8 cellular contexts compared by ENCODE assay signal in the genomic region with DNA sequence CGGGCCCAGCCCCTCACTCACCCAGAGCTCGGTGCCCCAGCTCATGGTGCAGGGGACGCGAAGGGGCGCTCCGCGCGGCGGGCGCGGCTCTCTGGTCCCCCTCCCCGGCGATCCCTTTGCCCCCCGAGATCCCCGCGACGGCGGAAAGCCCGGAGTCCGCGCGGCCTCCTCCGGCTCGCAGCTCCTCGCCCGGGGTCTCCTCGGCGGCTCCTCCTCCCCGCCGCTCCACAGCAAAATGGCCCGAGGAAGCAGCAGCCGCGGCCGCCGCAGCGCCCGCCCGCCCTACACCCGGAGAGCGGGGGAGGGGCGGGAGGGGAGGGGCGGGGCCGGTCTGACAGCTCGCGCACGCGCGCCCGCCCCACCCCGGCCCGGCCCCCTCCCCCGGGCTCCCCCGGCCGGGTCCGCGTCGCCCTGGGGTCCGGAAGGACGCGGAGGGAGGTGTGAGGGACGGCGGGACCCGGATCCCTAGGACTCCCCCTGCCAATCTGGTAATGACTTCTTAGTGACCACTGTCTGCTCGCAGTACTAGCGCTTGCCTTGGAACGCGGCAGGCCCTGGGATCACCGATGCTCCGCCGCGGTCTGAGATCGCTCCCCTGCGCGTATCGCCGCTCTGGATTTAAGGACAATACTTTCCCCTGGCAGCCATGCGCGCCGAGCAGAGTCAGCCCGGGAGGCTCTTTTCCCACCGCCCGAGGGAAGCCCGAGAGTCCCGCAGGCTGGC. TPM values are rescaled to one million over a fixed set of nuclear protein-coding genes. Genes with fewer than 3 reads are reported as not detected.
DNase-seq lines count a peak whose midpoint lies in the region; ATAC-seq, FAIRE-seq and TF ChIP-seq lines count a peak whose summit lies in the region.

Gene FNBP1 (minus strand): TSS at position 259 of the 723 bp plus-strand sequence. CDS start 214 bp downstream, at position 45.

- ATAC-seq in A549: peak; percentile 84 to 86
- ATAC-seq in Panc1: peak; percentile 87
- ATAC-seq in naive B cell (ENCODE audit: low read depth in 2 of 2): peak; percentile 63 to 68
- peak; percentile 76 for ATAC-seq in stimulated activated effector memory CD8-positive, alpha-beta T cell treated with anti-CD3 and anti-CD28 coated beads, Interleukin-12 subunit alpha, Interleukin-12 subunit beta, amount 100 ng/mL, for 72 hours

- FAIRE-seq in A549 (lab: Jason Lieb, UNC): no peak
- FAIRE-seq in GM18507 (lab: Jason Lieb, UNC): no peak

- no peaks in the 10 kb centered on the region for H3K9me3 Mint-ChIP-seq in naive B cell
- H3K9me3 Mint-ChIP-seq in stimulated activated effector memory CD8-positive, alpha-beta T cell treated with anti-CD3 and anti-CD28 coated beads, Interleukin-12 subunit alpha, Interleukin-12 subunit beta, amount 100 ng/mL, for 72 hours: no peaks in the 10 kb centered on the region

- peak; percentile 74 to 83 for DNase-seq in A549 (ENCODE audit: low read depth in 1 of 2, low spot score in 1 of 2)
- peak; percentile 72 for DNase-seq in GM18507 (ENCODE audit: extremely low spot score, insufficient read length, low read depth)
- peak; percentile 56 to 68 for DNase-seq in HL-60 (ENCODE audit: low read depth in 1 of 2, low spot score in 1 of 2)
- no peak for DNase-seq in Panc1 (ENCODE audit: low read depth, low spot score)
- DNase-seq in activated T-helper 1 cell treated with anti-CD3 and anti-CD28 coated beads, Interleukin-2, amount 50 U/mL, for 16 hours (ENCODE audit: low read depth in 1 of 2, low spot score in 1 of 2): peak; percentile 58 to 73
- peak; percentile 75 to 77 for DNase-seq in fibroblast of lung (ENCODE audit: low read depth in 2 of 2)
- DNase-seq in naive B cell: peak; percentile 81
- DNase-seq in stimulated activated effector memory CD8-positive, alpha-beta T cell treated with anti-CD3 and anti-CD28 coated beads, Interleukin-12 subunit alpha, Interleukin-12 subunit beta, amount 100 ng/mL, for 72 hours (ENCODE audit: low spot score in 2 of 2): peak; percentile 73 to 87

- H3K4me1 Mint-ChIP-seq in naive B cell: peaks cover 43 to 72% (median 64%) of the 10 kb centered on the region in 3 donors
- peaks cover 30% of the 10 kb centered on the region for H3K4me1 Mint-ChIP-seq in stimulated activated effector memory CD8-positive, alpha-beta T cell treated with anti-CD3 and anti-CD28 coated beads, Interleukin-12 subunit alpha, Interleukin-12 subunit beta, amount 100 ng/mL, for 72 hours

- no peak; a peak in 1 of 5 replicates for TF ChIP-seq RAD21 in A549 (conservative IDR thresholded peaks at IDR 0.05 in 1 of 2, IDR thresholded peaks at IDR 0.05 in 1 of 2)

- TF ChIP-seq EP300 in A549 (IDR thresholded peaks at IDR 0.05): no peak

- no peak for TF ChIP-seq CTCF in A549 (IDR thresholded peaks at IDR 0.05)
- TF ChIP-seq CTCF in HL-60 (IDR thresholded peaks at IDR 0.05; ENCODE audit: insufficient read depth, low read length): no peak
- no peak for TF ChIP-seq CTCF in Panc1 (IDR thresholded peaks at IDR 0.05)
- TF ChIP-seq CTCF in fibroblast of lung (conservative IDR thresholded peaks at IDR 0.05 in 1 of 2, IDR thresholded peaks at IDR 0.05 in 1 of 2; ENCODE audit: low read depth in 1 of 2, low read length in 2 of 2): no peak

- CTCF ChIA-PET in A549 (lab: Yijun Ruan, JAX): interaction anchor here (1.3 to 2.2 kb wide), 3 partner anchors 8 to 20 kb away, joined by 3 to 9 read pairs (median 3); no protein-coding TSS in a partner anchor
- CTCF ChIA-PET in Panc1 (lab: Charles Lee): no interaction called here

- peak within 1 kb of the TSS; percentile 76 for H3K9ac ChIP-seq in fibroblast of lung (ENCODE audit: insufficient read depth, low read length)

- H3K36me3 Mint-ChIP-seq in naive B cell: peaks cover 0 to 7% of the 10 kb centered on the region in 2 donors
- H3K36me3 Mint-ChIP-seq in stimulated activated effector memory CD8-positive, alpha-beta T cell treated with anti-CD3 and anti-CD28 coated beads, Interleukin-12 subunit alpha, Interleukin-12 subunit beta, amount 100 ng/mL, for 72 hours: peaks cover 50% of the 10 kb centered on the region

- 0% methylated on average over 10 of the region's 84 CpGs for WGBS in A549 (ENCODE audit: missing lambda C conversion rate)

- H3K9me3 ChIP-seq in A549 (no peaks in the 10 kb centered on the region), Panc1 (ENCODE audit: control insufficient read depth, insufficient read depth, low read depth, low read length) (no peaks in the 10 kb centered on the region), fibroblast of lung (ENCODE audit: control insufficient read depth, insufficient read depth, low read depth, low read length) (no peaks in the 10 kb centered on the region)

- H3K4me2 ChIP-seq in A549 (peak within 1 kb of the TSS; percentile 94), fibroblast of lung (ENCODE audit: extremely low read depth, insufficient read depth, low read length) (peak within 1 kb of the TSS; percentile 90)

- H3K4me1 ChIP-seq in A549: peaks cover 13% of the 10 kb centered on the region
- H3K4me1 ChIP-seq in Panc1 (ENCODE audit: control insufficient read depth, insufficient read depth, low read length): peaks cover 25% of the 10 kb centered on the region
- peaks cover 3% of the 10 kb centered on the region for H3K4me1 ChIP-seq in fibroblast of lung (ENCODE audit: control insufficient read depth, extremely low read depth, insufficient read depth, low read length)

- no TSS peak for BruUV-seq in Panc1 (replicated peaks; lab: Mats Ljungman, UMichigan)

- TF ChIP-seq POLR2A in A549 (IDR thresholded peaks at IDR 0.05; ENCODE audit: low read length): peak; percentile 52

- H4K20me1 ChIP-seq in fibroblast of lung (ENCODE audit: control insufficient read depth, extremely low read depth, insufficient read depth, low read length): no peaks in the 10 kb centered on the region

- peaks cover 39% of the 10 kb centered on the region for H3K79me2 ChIP-seq in fibroblast of lung (ENCODE audit: control insufficient read depth, insufficient read depth, low read length)

- H3K27ac ChIP-seq in A549 (peak within 1 kb of the TSS; percentile 89 to 94), HL-60 (replicated peaks) (peak within 1 kb of the TSS; percentile 84), Panc1 (ENCODE audit: low read length) (peak within 1 kb of the TSS; percentile 79), fibroblast of lung (ENCODE audit: insufficient read depth, low read length) (peak within 1 kb of the TSS; percentile 74)

- H2AFZ ChIP-seq in fibroblast of lung (ENCODE audit: low read length): peak within 1 kb of the TSS; percentile 55

- H3K36me3 ChIP-seq in Panc1 (ENCODE audit: control insufficient read depth, insufficient read depth, low read length) (peaks cover 3% of the 10 kb centered on the region; the same call in 1 of the 2 replicates), fibroblast of lung (ENCODE audit: control insufficient read depth, insufficient read depth, low read length) (no peaks in the 10 kb centered on the region)

- POLR2A ChIA-PET in A549 (lab: Yijun Ruan, JAX): interaction anchor here (1.1 to 4.6 kb wide), 4 partner anchors 10 to 158 kb away, joined by 5 to 28 read pairs (median 8); partner anchors contain the start of gene GPR107
- POLR2A ChIA-PET in Panc1 (lab: Charles Lee): no interaction called here

- H3K4me3 ChIP-seq in A549 (peak within 1 kb of the TSS; percentile 99), HL-60 (replicated peaks; ENCODE audit: insufficient read depth, low read length) (peak within 1 kb of the TSS; percentile 90), Panc1 (ENCODE audit: low read depth in 2 of 2, low read length in 2 of 2) (peak within 1 kb of the TSS; percentile 73 to 82), fibroblast of lung (replicated peaks in 1 of 4; ENCODE audit: control extremely low read depth in 1 of 4, insufficient read depth in 1 of 4, low read depth in 3 of 4, low read length in 4 of 4) (peak within 1 kb of the TSS; percentile 83 to 90 (median 88))

- H3K27ac Mint-ChIP-seq in naive B cell: peak within 1 kb of the TSS; percentile 96 to 99 (median 98)
- H3K27ac Mint-ChIP-seq in stimulated activated effector memory CD8-positive, alpha-beta T cell treated with anti-CD3 and anti-CD28 coated beads, Interleukin-12 subunit alpha, Interleukin-12 subunit beta, amount 100 ng/mL, for 72 hours: peak within 1 kb of the TSS; percentile 99

- intact Hi-C loops in Panc1 (cut with micrococcal nuclease; ENCODE audit: unreplicated experiment): no loop called here

- H3K27me3 ChIP-seq in HL-60 (ENCODE audit: insufficient read depth, poor library complexity, severe bottlenecking): no peaks in the 10 kb centered on the region
- H3K27me3 ChIP-seq in Panc1 (ENCODE audit: control insufficient read depth, insufficient read depth, low read length): no peaks in the 10 kb centered on the region
- no peaks in the 10 kb centered on the region for H3K27me3 ChIP-seq in fibroblast of lung (ENCODE audit: control insufficient read depth, insufficient read depth, low read length)

- H3K4me3 Mint-ChIP-seq in naive B cell: peak within 1 kb of the TSS; percentile 98 to 100 (median 100)
- peak within 1 kb of the TSS; percentile 99 for H3K4me3 Mint-ChIP-seq in stimulated activated effector memory CD8-positive, alpha-beta T cell treated with anti-CD3 and anti-CD28 coated beads, Interleukin-12 subunit alpha, Interleukin-12 subunit beta, amount 100 ng/mL, for 72 hours

- H3K27me3 Mint-ChIP-seq in naive B cell: no peaks in the 10 kb centered on the region

- in situ Hi-C loops in Panc1 (cut with HindIII; ENCODE audit: low pct_unique_long_range_greater_than_20kb, low sequenced_read_pairs): no loop called here

TF ChIP-seq in A549, 52 proteins besides CTCF, POLR2A, EP300 and RAD21 (continues in another document):
- peak in 1 of 2 experiments; percentile 71; a peak in 3 of 5 replicates for TF ChIP-seq JUN (IDR thresholded peaks at IDR 0.05)
- no peak for TF ChIP-seq TFCP2L1 (CRISPR knock-in tag; IDR thresholded peaks at IDR 0.05)
- no peak for TF ChIP-seq RFX5 (IDR thresholded peaks at IDR 0.05)
- TF ChIP-seq FOSL2 (IDR thresholded peaks at IDR 0.05): no peak
- TF ChIP-seq FOSL2 (CRISPR knock-in tag; IDR thresholded peaks at IDR 0.05): no peak
- TF ChIP-seq SMC3 (IDR thresholded peaks at IDR 0.05): 0 out of 3 replicates have a peak, but pooled peaks have one; percentile 11
- no peak for TF ChIP-seq NFE2L2 (conservative IDR thresholded peaks at IDR 0.05; ENCODE audit: low read length)
- TF ChIP-seq ZSCAN20 (CRISPR knock-in tag; IDR thresholded peaks at IDR 0.05): no peak

RNA-seq across cellular contexts. Expression of gene FNBP1, which starts in this region (rescaled TPM):
- polyA plus RNA-seq in A549 (2011; rRNA removed) (15.6 and 17.9 TPM in 2 replicates), A549 (2017; fragmentation: RNase III; extraction: RNeasy Plus Mini Kit Qiagen cat#74134 plus additional on column Dnase treatment) (10.3 to 11.4 TPM (median 10.6 TPM) in 3 replicates), fibroblast of lung (20.8 and 21.9 TPM in 2 replicates), naive B cell (ENCODE audit: low read depth in 6 of 6) (100 to 1,000 TPM; 103 to 178 (median 154) TPM)
- polyA plus RNA-seq in A549 (2012; cell fraction: cytosol; rRNA removed): 4.0 and 4.8 TPM in 2 replicates
- 3.6 and 5.7 TPM in 2 replicates for polyA plus RNA-seq in A549 (2012; cell fraction: nucleus; rRNA removed)
- polyA minus RNA-seq in A549 (2011; rRNA and poly(A)+ RNA removed): 9.6 and 13.6 TPM in 2 replicates
- total RNA-seq in Panc1 (2021; ENCODE audit: unreplicated experiment) (53.6 TPM), fibroblast of lung (33.6 and 44.3 TPM in 2 replicates)
- polyA plus RNA-seq in Panc1 (2012; ENCODE audit: insufficient read length): 21.0 TPM
- polyA plus RNA-seq in fibroblast of lung (2012): 23.5 and 25.9 TPM in 2 replicates
- 15.5 and 18.9 TPM in 2 replicates for polyA minus RNA-seq in fibroblast of lung (ENCODE audit: low replicate concordance)
